In genomic region chr3:5222283-5223005, GRCh38 we compare ENCODE assay signal across 17 cellular contexts. TPM values are rescaled to one million over a fixed set of nuclear protein-coding genes. Genes with fewer than 3 reads are reported as not detected.
A peak's percentile ranks its signal among the peaks of the same experiment; 100 is the strongest.
DNase-seq lines count a peak whose midpoint lies in the region; ATAC-seq, FAIRE-seq and TF ChIP-seq lines count a peak whose summit lies in the region.
"Had no signal": no experiment of that assay in that cellular context is flagged by ENCODE, and none has a peak within 500 bp of the region (broad histone marks: within the 10 kb centered on the region; RNA-seq: fewer than 3 reads in every experiment).

No MANE protein-coding gene starts in this region.

- H3K27ac Mint-ChIP-seq in Calu3 (ENCODE audit: unreplicated experiment) = peak overlapping the region; percentile 8
- no peak overlapping the region for H3K27ac Mint-ChIP-seq in osteocyte (ENCODE audit: unreplicated experiment)

- peak; percentile 64 for ATAC-seq in left colon
- ATAC-seq: GM12878, Panc1 had no signal

- no peaks in the 10 kb centered on the region for H3K36me3 ChIP-seq in PC-9 (ENCODE audit: low read depth)
- H3K36me3 ChIP-seq in small intestine (ENCODE audit: control insufficient read depth in 2 of 2, insufficient read depth in 2 of 2, low read length in 2 of 2) = no peaks in the 10 kb centered on the region
- H3K36me3 ChIP-seq: SJCRH30 had no signal

- 43 to 74% (median 47%) methylated on average over 13 of the region's 13 CpGs for WGBS in small intestine, 3 donors

- no peaks in the 10 kb centered on the region for H3K9me2 ChIP-seq in PC-9 (ENCODE audit: insufficient read depth)

- no peaks in the 10 kb centered on the region for H3K9me3 ChIP-seq in PC-9 (ENCODE audit: insufficient read depth, low read depth)
- no peaks in the 10 kb centered on the region for H3K9me3 ChIP-seq in small intestine (ENCODE audit: control insufficient read depth, low read depth)
- H3K9me3 ChIP-seq: BLaER1, SJCRH30 had no signal

- H3K4me3 ChIP-seq in PC-9 = no peak overlapping the region
- no peak overlapping the region for H3K4me3 ChIP-seq in small intestine (ENCODE audit: low read depth in 1 of 2, low read length in 2 of 2)
- H3K4me3 ChIP-seq: BLaER1, GM12878, SJCRH30 had no signal

- H3K27me3 Mint-ChIP-seq in Calu3 (ENCODE audit: unreplicated experiment) (no peaks in the 10 kb centered on the region), osteocyte (ENCODE audit: unreplicated experiment) (peaks cover 2% of the 10 kb centered on the region)
- H3K27me3 Mint-ChIP-seq: CD4-positive, alpha-beta memory T cell had no signal

- no peaks in the 10 kb centered on the region for H3K79me2 ChIP-seq in PC-9 (ENCODE audit: low read depth)

- H3K27ac ChIP-seq in PC-9 (no peak overlapping the region), small intestine (ENCODE audit: low read depth in 1 of 2, low read length in 1 of 2) (no peak overlapping the region)
- H3K27ac ChIP-seq: BLaER1, SJCRH30 had no signal

- H3K36me3 Mint-ChIP-seq in Calu3 (ENCODE audit: insufficient read depth, unreplicated experiment) (peaks cover 21% of the 10 kb centered on the region), osteocyte (ENCODE audit: unreplicated experiment) (peaks cover 13% of the 10 kb centered on the region)

- DNase-seq in Calu3 (no peak), PC-9 (no peak), left colon (no peak), small intestine (peak; percentile 15), osteocyte (ENCODE audit: extremely low spot score, unreplicated experiment) (no peak), NK-92 (lab: John Stamatoyannopoulos, UW; ENCODE audit: unreplicated experiment) (no peak)
- DNase-seq in activated CD8-positive, alpha-beta memory T cell treated with anti-CD3 and anti-CD28 coated beads for 24 hours = no peak
- DNase-seq: CD4-positive, alpha-beta memory T cell; EL; KG1; NCI-H1417 treated with DMSO at 0.1 percent for 48 hours; NCI-H1930; NCI-H526; SJCRH30 had no signal

- POLR2A ChIA-PET in PC-9 (lab: Charles Lee; ENCODE audit: unreplicated experiment) = no interaction called here

- BruUV-seq in Calu3 (replicated peaks; lab: Mats Ljungman, UMichigan) (no TSS peak), PC-9 (replicated peaks; lab: Mats Ljungman, UMichigan) (TSS peak; percentile 6)

- H3K4me2 ChIP-seq in PC-9 = no peak overlapping the region
- H3K4me2 ChIP-seq: BLaER1 had no signal

- TF ChIP-seq CTCF in Calu3 (IDR thresholded peaks at IDR 0.05; ENCODE audit: unreplicated experiment) (no peak), PC-9 (conservative IDR thresholded peaks at IDR 0.05) (no peak), osteocyte (IDR thresholded peaks at IDR 0.05) (no peak)

- no peaks in the 10 kb centered on the region for H3F3A ChIP-seq in PC-9 (ENCODE audit: insufficient read depth, low read depth)

- CTCF ChIA-PET in Calu3 (lab: Charles Lee) (no interaction called here), PC-9 (lab: Charles Lee) (no interaction called here)

- no peaks in the 10 kb centered on the region for H3K4me1 ChIP-seq in PC-9 (replicated peaks; ENCODE audit: insufficient read depth)
- no peaks in the 10 kb centered on the region for H3K4me1 ChIP-seq in small intestine (ENCODE audit: control insufficient read depth in 2 of 2, insufficient read depth in 1 of 2, low read depth in 1 of 2, low read length in 1 of 2)
- H3K4me1 ChIP-seq: SJCRH30 had no signal

- no peaks in the 10 kb centered on the region for H3K4me1 Mint-ChIP-seq in Calu3 (ENCODE audit: low read depth, unreplicated experiment)
- H3K4me1 Mint-ChIP-seq in osteocyte (ENCODE audit: unreplicated experiment) = no peaks in the 10 kb centered on the region

- no peak overlapping the region for H2AFZ ChIP-seq in PC-9

- intact Hi-C loops in Calu3 (cut with micrococcal nuclease; ENCODE audit: unreplicated experiment) = loop anchor here (10.0 kb wide), 1 partner anchor 202 kb away; no protein-coding TSS in a partner anchor
- intact Hi-C loops in PC-9 (cut with micrococcal nuclease; ENCODE audit: unreplicated experiment) = no loop called here
- intact Hi-C loops in left colon (cut with DNase I, micrococcal nuclease) = no loop called here

- no peak overlapping the region for H3K4me3 Mint-ChIP-seq in Calu3 (ENCODE audit: low read depth, unreplicated experiment)
- H3K4me3 Mint-ChIP-seq in osteocyte (ENCODE audit: unreplicated experiment) = no peak overlapping the region
- H3K4me3 Mint-ChIP-seq: CD4-positive, alpha-beta memory T cell had no signal

- H4K20me1 ChIP-seq in PC-9 (ENCODE audit: insufficient read depth) = no peaks in the 10 kb centered on the region

- H3K9me3 Mint-ChIP-seq in Calu3 (ENCODE audit: low read depth, unreplicated experiment) (no peaks in the 10 kb centered on the region), osteocyte (ENCODE audit: unreplicated experiment) (no peaks in the 10 kb centered on the region)
- H3K9me3 Mint-ChIP-seq: CD4-positive, alpha-beta memory T cell had no signal

- H3K27me3 ChIP-seq in PC-9 (ENCODE audit: insufficient read depth, low read depth) (no peaks in the 10 kb centered on the region), small intestine (ENCODE audit: control insufficient read depth in 2 of 2, insufficient read depth in 2 of 2, low read length in 2 of 2) (no peaks in the 10 kb centered on the region)
- H3K27me3 ChIP-seq: BLaER1, SJCRH30 had no signal

- no peak for FAIRE-seq in small intestine (lab: Jason Lieb, UNC)
- FAIRE-seq: GM12878 had no signal

RNA-seq across cellular contexts. Expression of gene EDEM1, which starts 34.9 kb away (rescaled TPM):
- total RNA-seq in Calu3 (2022) = 52.7 and 65.9 TPM in 2 replicates
- 53.5 and 55.9 TPM in 2 replicates for total RNA-seq in PC-9 (2021)
- total RNA-seq in left colon = 10 to 100 TPM; 49.2 to 62.0 TPM
- 10 to 100 TPM in 1 of 3 donors, 1 to 10 TPM in 2; 4.0 to 13.6 (median 4.6) TPM for polyA plus RNA-seq in small intestine
- total RNA-seq in osteocyte = 42.1 and 45.9 TPM in 2 replicates
